ENCODE assay signal across 8 cellular contexts in the genomic region with DNA sequence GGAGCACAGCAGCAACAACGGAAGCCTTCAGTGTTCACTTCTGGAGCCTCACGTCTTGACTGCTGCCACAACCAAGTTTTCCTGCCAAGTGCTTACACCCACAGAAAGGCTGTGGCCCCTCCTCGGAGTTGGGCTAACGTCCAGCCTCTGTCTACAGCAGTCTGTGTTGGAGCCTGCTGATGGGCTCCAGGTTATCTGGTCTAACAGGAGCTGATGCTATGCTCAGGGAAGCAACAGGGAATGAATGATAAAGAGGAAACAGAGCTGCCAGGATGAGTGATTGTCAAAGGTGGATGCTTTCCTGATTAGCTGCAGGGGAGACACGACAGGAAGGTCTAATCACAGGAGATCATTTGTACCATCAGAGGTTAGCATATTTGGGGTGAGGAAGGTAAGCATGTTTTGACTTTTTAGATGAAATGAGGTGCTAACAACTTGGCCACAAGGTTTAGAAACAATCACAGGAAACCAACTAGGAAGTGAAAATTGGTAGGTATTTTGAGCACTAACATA. TPM values are rescaled to one million over a fixed set of nuclear protein-coding genes. Genes with fewer than 3 reads are reported as not detected.
DNase-seq lines count a peak whose midpoint lies in the region; ATAC-seq, FAIRE-seq and TF ChIP-seq lines count a peak whose summit lies in the region.

No MANE protein-coding gene starts in this region.

- peak; percentile 69 for FAIRE-seq in K562 (lab: Jason Lieb, UNC)

- CTCF ChIA-PET in K562 (lab: Yijun Ruan, JAX; ENCODE audit: low intra/inter-chr PET ratio) = no interaction called here

- no peak overlapping the region for H3K14ac ChIP-seq in mesenchymal stem cell (ENCODE audit: low read length in 2 of 2)

- ATAC-seq in K562 (peak; percentile 73), HG02840 (IDR thresholded peaks at IDR 0.05; ENCODE audit: low FRiP score, unreplicated experiment) (no peak)

- peaks cover 0 to 5% of the 10 kb centered on the region in 2 experiments; a peak in 1 of 5 replicates for H3K4me1 ChIP-seq in K562 (replicated peaks in 1 of 2; ENCODE audit: control insufficient read depth in 2 of 2, insufficient read depth in 2 of 2, low read length in 2 of 2)
- H3K4me1 ChIP-seq in mesenchymal stem cell (ENCODE audit: control insufficient read depth, insufficient read depth, low read depth, low read length) = peaks cover 10% of the 10 kb centered on the region
- H3K4me1 ChIP-seq in vagina = peaks cover 45% of the 10 kb centered on the region

- TF ChIP-seq POLR2A in K562 (conservative IDR thresholded peaks at IDR 0.05) (no peak), vagina (IDR thresholded peaks at IDR 0.05) (no peak)

- 0 out of 5 replicates have a peak, but pooled peaks cover 0 to 3% of the 10 kb centered on the region in 2 experiments for H3K27me3 ChIP-seq in K562 (ENCODE audit: control insufficient read depth in 2 of 2, insufficient read depth in 2 of 2, low read length in 2 of 2)
- peaks cover 0 to 15% of the 10 kb centered on the region in 2 experiments for H3K27me3 ChIP-seq in mesenchymal stem cell (ENCODE audit: control insufficient read depth in 1 of 2, insufficient read depth in 1 of 2, low read length in 2 of 2)
- H3K27me3 ChIP-seq in vagina = no peaks in the 10 kb centered on the region

- intact Hi-C loops in K562 (cut with micrococcal nuclease) (no loop called here), vagina (cut with DNase I) (no loop called here)

- H4K8ac ChIP-seq in mesenchymal stem cell (ENCODE audit: low read length) = no peak overlapping the region

- no peak overlapping the region for H2BK120ac ChIP-seq in mesenchymal stem cell (ENCODE audit: low read depth, low read length)

- no peak overlapping the region for H2BK5ac ChIP-seq in mesenchymal stem cell (ENCODE audit: low read depth, low read length, poor library complexity, severe bottlenecking)

- peaks cover 5% of the 10 kb centered on the region for H3K9me3 Mint-ChIP-seq in activated naive CD8-positive, alpha-beta T cell (ENCODE audit: low read depth)
- peaks cover 5% of the 10 kb centered on the region for H3K9me3 Mint-ChIP-seq in activated naive CD8-positive, alpha-beta T cell treated with anti-CD3 and anti-CD28 coated beads for 36 hours

- no peaks in the 10 kb centered on the region for H4K20me1 ChIP-seq in K562 (replicated peaks; ENCODE audit: control insufficient read depth, insufficient read depth, low read length)

- no peak overlapping the region for H3K4ac ChIP-seq in mesenchymal stem cell (ENCODE audit: low read depth in 1 of 2, low read length in 2 of 2)

- peaks cover 14% of the 10 kb centered on the region for H3K4me1 Mint-ChIP-seq in activated naive CD8-positive, alpha-beta T cell (ENCODE audit: low read depth)
- peaks cover 10% of the 10 kb centered on the region for H3K4me1 Mint-ChIP-seq in activated naive CD8-positive, alpha-beta T cell treated with anti-CD3 and anti-CD28 coated beads for 36 hours

- 0% methylated on average over 5 of the region's 5 CpGs for WGBS in K562 (ENCODE audit: insufficient coverage, low coverage, missing lambda C conversion rate)
- 70% methylated on average over 5 of the region's 5 CpGs for WGBS in mesenchymal stem cell

- no peak overlapping the region for H4K91ac ChIP-seq in mesenchymal stem cell (ENCODE audit: low read length)

- peak overlapping the region; percentile 8 for H3K4me3 Mint-ChIP-seq in activated naive CD8-positive, alpha-beta T cell
- H3K4me3 Mint-ChIP-seq in activated naive CD8-positive, alpha-beta T cell treated with anti-CD3 and anti-CD28 coated beads for 36 hours = no peak overlapping the region

- no peak overlapping the region for H2BK12ac ChIP-seq in mesenchymal stem cell (ENCODE audit: low read length in 2 of 2)

- H3K23ac ChIP-seq in mesenchymal stem cell (ENCODE audit: low read length in 2 of 2) = no peak overlapping the region

- H3K36me3 ChIP-seq in K562 (ENCODE audit: control insufficient read depth, insufficient read depth, low read length) (no peaks in the 10 kb centered on the region), mesenchymal stem cell (ENCODE audit: control insufficient read depth in 1 of 2, insufficient read depth in 2 of 2, low read depth in 1 of 2, low read length in 2 of 2) (no peaks in the 10 kb centered on the region), vagina (no peaks in the 10 kb centered on the region)

- no peak for TF ChIP-seq CTCF in K562 (IDR thresholded peaks at IDR 0.05 in 2 of 3, conservative IDR thresholded peaks at IDR 0.05 in 1 of 3; ENCODE audit: insufficient read depth in 2 of 3, low read depth in 1 of 3, low read length in 3 of 3)
- no peak for TF ChIP-seq CTCF in vagina (IDR thresholded peaks at IDR 0.05)

- H3K27ac Mint-ChIP-seq in activated naive CD8-positive, alpha-beta T cell = no peak overlapping the region
- H3K27ac Mint-ChIP-seq in activated naive CD8-positive, alpha-beta T cell treated with anti-CD3 and anti-CD28 coated beads for 36 hours = no peak overlapping the region

- no peak for DNase-seq in activated naive CD8-positive, alpha-beta T cell treated with anti-CD3 and anti-CD28 coated beads for 36 hours
- DNase-seq in K562 (ENCODE audit: extremely low read depth in 1 of 4, low spot score in 3 of 4) (peak in 3 of 4 experiments; percentile 10 to 71 (median 32)), mesenchymal stem cell (no peak), vagina (ENCODE audit: extremely low spot score in 2 of 2) (no peak), HPDE6-E6E7 (ENCODE audit: extremely low spot score) (no peak), T1000 (lab: John Stamatoyannopoulos, UW) (no peak)

- peaks cover 7% of the 10 kb centered on the region for H3K36me3 Mint-ChIP-seq in activated naive CD8-positive, alpha-beta T cell
- H3K36me3 Mint-ChIP-seq in activated naive CD8-positive, alpha-beta T cell treated with anti-CD3 and anti-CD28 coated beads for 36 hours = no peaks in the 10 kb centered on the region

- H3K9me1 ChIP-seq in K562 (ENCODE audit: control insufficient read depth, insufficient read depth, low read length) = no peaks in the 10 kb centered on the region

- H3K4me2 ChIP-seq in K562 (ENCODE audit: insufficient read depth, low read length) = peak overlapping the region; percentile 18; the same call in 1 of the 2 replicates
- no peak overlapping the region for H3K4me2 ChIP-seq in mesenchymal stem cell (ENCODE audit: low read length, poor library complexity, severe bottlenecking)

- H3K27ac ChIP-seq in K562 (ENCODE audit: extremely low read depth, low read depth, low read length) = no peak overlapping the region
- no peak overlapping the region for H3K27ac ChIP-seq in mesenchymal stem cell (ENCODE audit: low read length, poor library complexity, severe bottlenecking)
- peak overlapping the region; percentile 39 for H3K27ac ChIP-seq in vagina

- H3K4me3 ChIP-seq in K562 (no peak overlapping the region), mesenchymal stem cell (ENCODE audit: insufficient read depth in 1 of 2, low read depth in 1 of 2, low read length in 2 of 2) (no peak overlapping the region), vagina (no peak overlapping the region)

- no peak overlapping the region; a peak in 1 of 4 replicates for H3K9ac ChIP-seq in K562 (ENCODE audit: insufficient read depth in 1 of 2, low read depth in 2 of 2, low read length in 2 of 2)
- H3K9ac ChIP-seq in mesenchymal stem cell (ENCODE audit: low read length) = no peak overlapping the region

- H3K27me3 Mint-ChIP-seq in activated naive CD8-positive, alpha-beta T cell = peaks cover 10% of the 10 kb centered on the region
- H3K27me3 Mint-ChIP-seq in activated naive CD8-positive, alpha-beta T cell treated with anti-CD3 and anti-CD28 coated beads for 36 hours = peaks cover 36% of the 10 kb centered on the region

- POLR2A ChIA-PET in K562 (lab: Yijun Ruan, JAX) = no interaction called here

- TF ChIP-seq EP300 in K562 (IDR thresholded peaks at IDR 0.05; ENCODE audit: low read length) = no peak; the same call in 1 of the 2 replicates

- H3K9me3 ChIP-seq in K562 (replicated peaks; ENCODE audit: control insufficient read depth, insufficient read depth, low read depth, low read length) (no peaks in the 10 kb centered on the region), mesenchymal stem cell (ENCODE audit: control insufficient read depth, low read length) (no peaks in the 10 kb centered on the region), vagina (no peaks in the 10 kb centered on the region)

- no TSS peak for BruUV-seq in K562 (replicated peaks; lab: Mats Ljungman, UMichigan)

- no peak overlapping the region for H3K18ac ChIP-seq in mesenchymal stem cell (ENCODE audit: low read depth in 1 of 2, low read length in 2 of 2)

- no peak for TF ChIP-seq RAD21 in K562 (CRISPR knock-in tag; conservative IDR thresholded peaks at IDR 0.05 in 1 of 2, IDR thresholded peaks at IDR 0.05 in 1 of 2)

- peak overlapping the region; percentile 21 for H2AK5ac ChIP-seq in mesenchymal stem cell (ENCODE audit: low read length, severe bottlenecking)

- in situ Hi-C loops in K562 (cut with MboI) = loop anchor here (25.0 kb wide), 1 partner anchor 249 kb away; no protein-coding TSS in a partner anchor

- H2AFZ ChIP-seq in K562 (ENCODE audit: low read depth, low read length) (peak overlapping the region; percentile 32; the same call in 1 of the 2 replicates), mesenchymal stem cell (ENCODE audit: low read depth, low read length) (no peak overlapping the region)

- no peak overlapping the region for H2BK15ac ChIP-seq in mesenchymal stem cell (ENCODE audit: low read depth, poor library complexity, severe bottlenecking)

- no peaks in the 10 kb centered on the region for H3K79me2 ChIP-seq in K562 (ENCODE audit: control insufficient read depth, insufficient read depth, low read length)

- H3K79me1 ChIP-seq in mesenchymal stem cell (replicated peaks; ENCODE audit: low read length, poor library complexity, severe bottlenecking) = no peaks in the 10 kb centered on the region

RNA-seq across cellular contexts. Expression of a gene that starts 53.8 kb away (rescaled TPM):
- total RNA-seq in activated naive CD8-positive, alpha-beta T cell treated with anti-CD3 and anti-CD28 coated beads for 36 hours = 1 to 10 TPM; 1.9 to 2.4 TPM
- total RNA-seq in K562 (2011; cell fraction: chromatin; rRNA removed; ENCODE audit: low replicate concordance) = 0.65 and 0.72 TPM in 2 replicates
- 0.17 and 0.26 TPM in 2 replicates for total RNA-seq in K562 (2011; cell fraction: nucleolus; rRNA removed)
- 0.44 and 0.53 TPM in 2 replicates for total RNA-seq in K562 (2011; cell fraction: nucleoplasm; rRNA removed)
- total RNA-seq in K562 (2014; rRNA removed) = 0.69 and 0.91 TPM in 2 replicates
- 1.5 TPM in 2 replicates for total RNA-seq in K562 (2014; rRNA removed; fragmentation: Illumina TruSeq; extraction: Trizol)
- 1.8 and 1.9 TPM in 2 replicates for total RNA-seq in K562 (2015; rRNA removed; fragmentation: Illumina TruSeq; extraction: Trizol)
- 1.3 TPM in 2 replicates for total RNA-seq in K562 (2021)
- polyA plus RNA-seq in K562 (2011; rRNA removed) = 1.2 TPM in 2 replicates
- 0.51 and 0.99 TPM in 2 replicates for polyA plus RNA-seq in K562 (2011; cell fraction: cytosol; rRNA removed)
- 1.0 and 1.1 TPM in 2 replicates for polyA plus RNA-seq in K562 (2011; cell fraction: nucleus; rRNA removed)
- polyA plus RNA-seq in K562 (2012) = 1.9 and 2.9 TPM in 2 replicates
- polyA plus RNA-seq in K562 (2014; fragmentation: Illumina TruSeq; extraction: Trizol) = 0.93 and 1.2 TPM in 2 replicates
- 1 to 10 TPM; 2.8 to 3.3 TPM for polyA plus RNA-seq in K562 (2014; fragmentation: Nextera tagmentation; extraction: Ambion mirVana)
- 1.1 and 1.8 TPM in 2 replicates for polyA plus RNA-seq in K562 (2014; rRNA removed)
- polyA minus RNA-seq in K562 (2011; rRNA and poly(A)+ RNA removed) = 0.99 and 1.2 TPM in 2 replicates
- 0.38 TPM in 1 of 2 replicates, not detected in the other for polyA minus RNA-seq in K562 (2011; cell fraction: cytosol; rRNA and poly(A)+ RNA removed)
- polyA minus RNA-seq in K562 (2011; cell fraction: nucleus; rRNA and poly(A)+ RNA removed) = 0.40 and 0.56 TPM in 2 replicates
- polyA plus RNA-seq in mesenchymal stem cell (2013, experiment 1 of 2) = 2.8 TPM
- 3.0 TPM for polyA plus RNA-seq in mesenchymal stem cell (2013, experiment 2 of 2)
- 14.7 TPM for total RNA-seq in vagina

Comparison
In these comparisons a context has a peak if more than half of its experiments do, and no peak if none do; other contexts are left out.
1. DNase-seq: peak in K562 (3 of 4); none in activated naive CD8-positive, alpha-beta T cell treated with anti-CD3 and anti-CD28 coated beads for 36 hours (single experiment), mesenchymal stem cell (single experiment), vagina (0 of 2), HPDE6-E6E7 (single experiment) and T1000 (single experiment).